Comparison of ENCODE assay signal across 27 cellular contexts in genomic region chr16:88141580-88141979, GRCh38.
"Had no signal": no experiment of that assay in that cellular context is flagged by ENCODE, and none has a peak within 500 bp of the region (broad histone marks: within the 10 kb centered on the region; RNA-seq: fewer than 3 reads in every experiment).

No MANE protein-coding gene starts in this region.

- H3K4me3 Mint-ChIP-seq: activated CD4-positive, alpha-beta memory T cell treated with anti-CD3 and anti-CD28 coated beads for 36 hours; activated CD4-positive, alpha-beta T cell treated with anti-CD3 and anti-CD28 coated beads for 36 hours; activated CD4-positive, alpha-beta T cell treated with anti-CD3 and anti-CD28 coated beads, Interleukin-2, amount 10 ng/mL, durations not matched to agents 24 days and 14 days; activated CD8-positive, alpha-beta T cell treated with anti-CD3 and anti-CD28 coated beads, Interleukin-2, amount 10 ng/mL, durations not matched to agents 7 days and 5 days; activated naive CD4-positive, alpha-beta T cell treated with anti-CD3 and anti-CD28 coated beads, Interleukin-2, amount 10 ng/mL, durations not matched to agents 7 days and 5 days; activated naive CD8-positive, alpha-beta T cell treated with anti-CD3 and anti-CD28 coated beads, Interleukin-2, amount 10 ng/mL, durations not matched to agents 7 days and 5 days; activated T-cell treated with anti-CD3 and anti-CD28 coated beads, Interleukin-2, amount 50 U/mL, for 24 hours; activated T-cell treated with anti-CD3 and anti-CD28 coated beads, Interleukin-2, amount 50 U/mL, for 72 hours; central memory CD8-positive, alpha-beta T cell; dendritic cell treated with granulocyte-macrophage colony-stimulating factor and Interleukin-4, amounts not matched to agents 40 ng/mL and 50 ng/mL, for 4 days; effector memory CD8-positive, alpha-beta T cell had no signal

- H3K27me3 ChIP-seq: brain microvascular endothelial cell, esophagus muscularis mucosa had no signal

- ATAC-seq: activated CD4-positive, alpha-beta T cell treated with anti-CD3 and anti-CD28 coated beads for 36 hours; activated CD8-positive, alpha-beta T cell treated with anti-CD3 and anti-CD28 coated beads, Interleukin-2, amount 10 ng/mL, durations not matched to agents 7 days and 5 days; activated naive CD4-positive, alpha-beta T cell treated with anti-CD3 and anti-CD28 coated beads, Interleukin-2, amount 50 U/mL, for 72 hours; activated T-cell treated with anti-CD3 and anti-CD28 coated beads, Interleukin-2, amount 50 U/mL, for 72 hours; effector memory CD8-positive, alpha-beta T cell; foreskin keratinocyte; gastrocnemius medialis had no signal

- H3K27ac Mint-ChIP-seq: activated CD4-positive, alpha-beta memory T cell treated with anti-CD3 and anti-CD28 coated beads for 36 hours; activated CD4-positive, alpha-beta T cell treated with anti-CD3 and anti-CD28 coated beads for 36 hours; activated CD4-positive, alpha-beta T cell treated with anti-CD3 and anti-CD28 coated beads, Interleukin-2, amount 10 ng/mL, durations not matched to agents 24 days and 14 days; activated CD8-positive, alpha-beta T cell treated with anti-CD3 and anti-CD28 coated beads, Interleukin-2, amount 10 ng/mL, durations not matched to agents 7 days and 5 days; activated naive CD4-positive, alpha-beta T cell treated with anti-CD3 and anti-CD28 coated beads, Interleukin-2, amount 10 ng/mL, durations not matched to agents 7 days and 5 days; activated naive CD4-positive, alpha-beta T cell treated with anti-CD3 and anti-CD28 coated beads, Interleukin-2, amount 50 U/mL, for 72 hours; activated naive CD8-positive, alpha-beta T cell treated with anti-CD3 and anti-CD28 coated beads, Interleukin-2, amount 10 ng/mL, durations not matched to agents 7 days and 5 days; activated T-cell treated with anti-CD3 and anti-CD28 coated beads, Interleukin-2, amount 50 U/mL, for 24 hours; activated T-cell treated with anti-CD3 and anti-CD28 coated beads, Interleukin-2, amount 50 U/mL, for 72 hours; dendritic cell treated with granulocyte-macrophage colony-stimulating factor and Interleukin-4, amounts not matched to agents 40 ng/mL and 50 ng/mL, for 4 days; effector memory CD8-positive, alpha-beta T cell had no signal

- H3K36me3 ChIP-seq: brain microvascular endothelial cell, esophagus muscularis mucosa, gastrocnemius medialis had no signal

- H3K4me1 Mint-ChIP-seq: activated CD4-positive, alpha-beta T cell treated with anti-CD3 and anti-CD28 coated beads for 36 hours; activated CD4-positive, alpha-beta T cell treated with anti-CD3 and anti-CD28 coated beads, Interleukin-2, amount 10 ng/mL, durations not matched to agents 24 days and 14 days; activated naive CD4-positive, alpha-beta T cell treated with anti-CD3 and anti-CD28 coated beads, Interleukin-2, amount 10 ng/mL, durations not matched to agents 7 days and 5 days; activated naive CD8-positive, alpha-beta T cell treated with anti-CD3 and anti-CD28 coated beads, Interleukin-2, amount 10 ng/mL, durations not matched to agents 7 days and 5 days; central memory CD8-positive, alpha-beta T cell had no signal

- DNase-seq: activated CD4-positive, alpha-beta memory T cell treated with anti-CD3 and anti-CD28 coated beads for 36 hours; activated CD4-positive, alpha-beta T cell treated with anti-CD3 and anti-CD28 coated beads for 36 hours; activated CD4-positive, alpha-beta T cell treated with anti-CD3 and anti-CD28 coated beads, Interleukin-2, amount 10 ng/mL, durations not matched to agents 24 days and 14 days; activated CD4-positive, CD25-positive, alpha-beta regulatory T cell; activated CD4-positive, CD25-positive, alpha-beta regulatory T cell treated with anti-CD3 and anti-CD28 coated beads, Interleukin-2, amount 50 U/mL, for 72 hours; activated CD8-positive, alpha-beta memory T cell treated with anti-CD3 and anti-CD28 coated beads, Interleukin-2, amount 50 U/mL, for 48 hours; activated CD8-positive, alpha-beta T cell treated with anti-CD3 and anti-CD28 coated beads, Interleukin-2, amount 10 ng/mL, durations not matched to agents 7 days and 5 days; activated gamma-delta T cell; activated naive CD4-positive, alpha-beta T cell; activated naive CD4-positive, alpha-beta T cell treated with anti-CD3 and anti-CD28 coated beads, Interleukin-2, amount 10 ng/mL, durations not matched to agents 7 days and 5 days; activated naive CD8-positive, alpha-beta T cell treated with anti-CD3 and anti-CD28 coated beads, Interleukin-2, amount 10 ng/mL, durations not matched to agents 7 days and 5 days; activated T-cell treated with anti-CD3 and anti-CD28 coated beads for 4 hours; activated T-cell treated with anti-CD3 and anti-CD28 coated beads, Interleukin-2, amount 50 U/mL, for 24 hours; activated T-cell treated with anti-CD3 and anti-CD28 coated beads, Interleukin-2, amount 50 U/mL, for 72 hours; brain microvascular endothelial cell; effector CD4-positive, alpha-beta T cell; effector memory CD8-positive, alpha-beta T cell; erythroblast; foreskin keratinocyte; gastrocnemius medialis; glutamatergic neuron; T-helper 2 cell had no signal

- H3K4me3 ChIP-seq: coronary artery, esophagus muscularis mucosa, gastrocnemius medialis had no signal

- H3K9me3 ChIP-seq: gastrocnemius medialis had no signal

- H3K27ac ChIP-seq: brain microvascular endothelial cell, coronary artery, esophagus muscularis mucosa, foreskin keratinocyte, gastrocnemius medialis had no signal

- H3K36me3 Mint-ChIP-seq: activated CD4-positive, alpha-beta memory T cell treated with anti-CD3 and anti-CD28 coated beads for 36 hours; activated naive CD4-positive, alpha-beta T cell treated with anti-CD3 and anti-CD28 coated beads, Interleukin-2, amount 10 ng/mL, durations not matched to agents 7 days and 5 days; activated naive CD8-positive, alpha-beta T cell treated with anti-CD3 and anti-CD28 coated beads, Interleukin-2, amount 10 ng/mL, durations not matched to agents 7 days and 5 days had no signal

- H3K27me3 Mint-ChIP-seq: activated CD4-positive, alpha-beta memory T cell treated with anti-CD3 and anti-CD28 coated beads for 36 hours; activated CD4-positive, alpha-beta T cell treated with anti-CD3 and anti-CD28 coated beads for 36 hours; activated CD4-positive, alpha-beta T cell treated with anti-CD3 and anti-CD28 coated beads, Interleukin-2, amount 10 ng/mL, durations not matched to agents 24 days and 14 days; activated naive CD4-positive, alpha-beta T cell treated with anti-CD3 and anti-CD28 coated beads, Interleukin-2, amount 10 ng/mL, durations not matched to agents 7 days and 5 days; activated naive CD8-positive, alpha-beta T cell treated with anti-CD3 and anti-CD28 coated beads, Interleukin-2, amount 10 ng/mL, durations not matched to agents 7 days and 5 days; activated T-cell treated with anti-CD3 and anti-CD28 coated beads, Interleukin-2, amount 50 U/mL, for 24 hours had no signal

- H3K4me1 ChIP-seq: foreskin keratinocyte, gastrocnemius medialis had no signal
